1 cellular context compared by ENCODE assay signal in the genomic region with DNA sequence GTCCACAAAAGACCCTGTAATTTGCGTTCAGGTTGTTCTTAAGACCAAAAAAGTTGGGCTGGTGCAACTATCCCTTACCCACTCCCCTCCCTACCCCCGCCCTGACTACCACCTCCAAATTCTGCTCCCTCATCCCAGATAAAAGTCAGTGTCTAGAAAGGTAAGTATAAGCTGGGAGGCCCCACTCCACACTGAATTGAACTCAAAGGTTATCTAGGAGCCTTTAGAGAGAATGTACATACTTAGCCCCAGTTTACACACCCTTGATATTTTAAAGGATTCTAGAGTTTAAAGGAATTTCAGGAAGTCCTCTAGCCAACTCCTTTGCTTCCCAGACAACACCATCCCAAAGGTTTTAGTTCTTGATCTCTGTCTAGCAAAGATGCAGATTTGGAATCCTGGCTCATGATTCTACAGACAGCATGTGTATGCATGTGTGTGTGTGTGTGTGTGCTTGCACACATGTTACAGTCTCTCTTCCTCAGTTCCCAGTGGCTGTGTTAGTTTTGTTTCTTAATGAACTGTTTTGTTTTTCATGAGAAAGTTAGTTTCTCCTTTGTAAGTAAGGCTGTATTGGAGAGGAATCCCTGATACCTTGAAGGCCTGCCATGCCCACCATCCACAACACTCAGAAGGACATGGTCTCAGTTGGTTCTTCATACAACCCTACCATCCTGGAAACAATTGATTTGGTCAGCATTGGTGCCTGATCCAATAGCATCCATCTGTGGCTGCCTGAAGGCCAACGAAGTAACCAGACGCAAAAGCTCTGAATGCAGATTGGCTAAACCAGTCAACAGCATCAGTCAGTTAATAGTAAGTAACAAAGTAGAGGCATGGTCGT.
TF ChIP-seq lines count a peak whose summit lies in the region.

No MANE protein-coding gene starts in this region.

TF ChIP-seq in HepG2, 621 proteins besides CTCF, POLR2A, EP300 and RAD21 (continued from another document and continues in another):
- no peak for TF ChIP-seq ZSCAN9 (CRISPR knock-in tag; IDR thresholded peaks at IDR 0.05; ENCODE audit: borderline replicate concordance)
- no peak for TF ChIP-seq SALL1 (CRISPR knock-in tag; IDR thresholded peaks at IDR 0.05)
- TF ChIP-seq RBAK (CRISPR knock-in tag; IDR thresholded peaks at IDR 0.05), result peak; percentile 67; the same call in 1 of the 2 replicates
- TF ChIP-seq ZNF7 (CRISPR knock-in tag; IDR thresholded peaks at IDR 0.05), result no peak
- no peak for TF ChIP-seq ZNF776 (CRISPR knock-in tag; IDR thresholded peaks at IDR 0.05)
- no peak for TF ChIP-seq BRCA1 (CRISPR knock-in tag; IDR thresholded peaks at IDR 0.05)
- TF ChIP-seq YEATS4 (CRISPR knock-in tag; IDR thresholded peaks at IDR 0.05; ENCODE audit: borderline replicate concordance), result no peak
- 0 out of 2 replicates have a peak, but pooled peaks have one; percentile 67 for TF ChIP-seq FOXO4 (CRISPR knock-in tag; conservative IDR thresholded peaks at IDR 0.05)
- no peak for TF ChIP-seq ZNF282 (IDR thresholded peaks at IDR 0.05; ENCODE audit: partially characterized antibody)
- TF ChIP-seq, protein P1, sequence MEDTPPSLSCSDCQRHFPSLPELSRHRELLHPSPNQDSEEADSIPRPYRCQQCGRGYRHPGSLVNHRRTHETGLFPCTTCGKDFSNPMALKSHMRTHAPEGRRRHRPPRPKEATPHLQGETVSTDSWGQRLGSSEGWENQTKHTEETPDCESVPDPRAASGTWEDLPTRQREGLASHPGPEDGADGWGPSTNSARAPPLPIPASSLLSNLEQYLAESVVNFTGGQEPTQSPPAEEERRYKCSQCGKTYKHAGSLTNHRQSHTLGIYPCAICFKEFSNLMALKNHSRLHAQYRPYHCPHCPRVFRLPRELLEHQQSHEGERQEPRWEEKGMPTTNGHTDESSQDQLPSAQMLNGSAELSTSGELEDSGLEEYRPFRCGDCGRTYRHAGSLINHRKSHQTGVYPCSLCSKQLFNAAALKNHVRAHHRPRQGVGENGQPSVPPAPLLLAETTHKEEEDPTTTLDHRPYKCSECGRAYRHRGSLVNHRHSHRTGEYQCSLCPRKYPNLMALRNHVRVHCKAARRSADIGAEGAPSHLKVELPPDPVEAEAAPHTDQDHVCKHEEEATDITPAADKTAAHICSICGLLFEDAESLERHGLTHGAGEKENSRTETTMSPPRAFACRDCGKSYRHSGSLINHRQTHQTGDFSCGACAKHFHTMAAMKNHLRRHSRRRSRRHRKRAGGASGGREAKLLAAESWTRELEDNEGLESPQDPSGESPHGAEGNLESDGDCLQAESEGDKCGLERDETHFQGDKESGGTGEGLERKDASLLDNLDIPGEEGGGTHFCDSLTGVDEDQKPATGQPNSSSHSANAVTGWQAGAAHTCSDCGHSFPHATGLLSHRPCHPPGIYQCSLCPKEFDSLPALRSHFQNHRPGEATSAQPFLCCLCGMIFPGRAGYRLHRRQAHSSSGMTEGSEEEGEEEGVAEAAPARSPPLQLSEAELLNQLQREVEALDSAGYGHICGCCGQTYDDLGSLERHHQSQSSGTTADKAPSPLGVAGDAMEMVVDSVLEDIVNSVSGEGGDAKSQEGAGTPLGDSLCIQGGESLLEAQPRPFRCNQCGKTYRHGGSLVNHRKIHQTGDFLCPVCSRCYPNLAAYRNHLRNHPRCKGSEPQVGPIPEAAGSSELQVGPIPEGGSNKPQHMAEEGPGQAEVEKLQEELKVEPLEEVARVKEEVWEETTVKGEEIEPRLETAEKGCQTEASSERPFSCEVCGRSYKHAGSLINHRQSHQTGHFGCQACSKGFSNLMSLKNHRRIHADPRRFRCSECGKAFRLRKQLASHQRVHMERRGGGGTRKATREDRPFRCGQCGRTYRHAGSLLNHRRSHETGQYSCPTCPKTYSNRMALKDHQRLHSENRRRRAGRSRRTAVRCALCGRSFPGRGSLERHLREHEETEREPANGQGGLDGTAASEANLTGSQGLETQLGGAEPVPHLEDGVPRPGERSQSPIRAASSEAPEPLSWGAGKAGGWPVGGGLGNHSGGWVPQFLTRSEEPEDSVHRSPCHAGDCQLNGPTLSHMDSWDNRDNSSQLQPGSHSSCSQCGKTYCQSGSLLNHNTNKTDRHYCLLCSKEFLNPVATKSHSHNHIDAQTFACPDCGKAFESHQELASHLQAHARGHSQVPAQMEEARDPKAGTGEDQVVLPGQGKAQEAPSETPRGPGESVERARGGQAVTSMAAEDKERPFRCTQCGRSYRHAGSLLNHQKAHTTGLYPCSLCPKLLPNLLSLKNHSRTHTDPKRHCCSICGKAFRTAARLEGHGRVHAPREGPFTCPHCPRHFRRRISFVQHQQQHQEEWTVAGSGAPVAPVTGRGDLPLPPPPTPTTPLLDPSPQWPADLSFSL (CRISPR knock-in tag; IDR thresholded peaks at IDR 0.05), result no peak
- no peak for TF ChIP-seq RFX3 (CRISPR knock-in tag; IDR thresholded peaks at IDR 0.05)
- no peak for TF ChIP-seq ZNF446 (CRISPR knock-in tag; IDR thresholded peaks at IDR 0.05)
- no peak for TF ChIP-seq SALL2 (CRISPR knock-in tag; IDR thresholded peaks at IDR 0.05)
- TF ChIP-seq CCAR2 (optimal IDR thresholded peaks at IDR 0.05; ENCODE audit: low read depth, low read length), result no peak
- TF ChIP-seq, protein P2, sequence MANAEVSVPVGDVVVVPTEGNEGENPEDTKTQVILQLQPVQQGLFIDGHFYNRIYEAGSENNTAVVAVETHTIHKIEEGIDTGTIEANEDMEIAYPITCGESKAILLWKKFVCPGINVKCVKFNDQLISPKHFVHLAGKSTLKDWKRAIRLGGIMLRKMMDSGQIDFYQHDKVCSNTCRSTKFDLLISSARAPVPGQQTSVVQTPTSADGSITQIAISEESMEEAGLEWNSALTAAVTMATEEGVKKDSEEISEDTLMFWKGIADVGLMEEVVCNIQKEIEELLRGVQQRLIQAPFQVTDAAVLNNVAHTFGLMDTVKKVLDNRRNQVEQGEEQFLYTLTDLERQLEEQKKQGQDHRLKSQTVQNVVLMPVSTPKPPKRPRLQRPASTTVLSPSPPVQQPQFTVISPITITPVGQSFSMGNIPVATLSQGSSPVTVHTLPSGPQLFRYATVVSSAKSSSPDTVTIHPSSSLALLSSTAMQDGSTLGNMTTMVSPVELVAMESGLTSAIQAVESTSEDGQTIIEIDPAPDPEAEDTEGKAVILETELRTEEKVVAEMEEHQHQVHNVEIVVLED (CRISPR knock-in tag; IDR thresholded peaks at IDR 0.05; ENCODE audit: borderline replicate concordance), result no peak
- TF ChIP-seq ZNF280D (CRISPR knock-in tag; IDR thresholded peaks at IDR 0.05), result 0 out of 2 replicates have a peak, but pooled peaks have one; percentile 7
- TF ChIP-seq ZZZ3 (CRISPR knock-in tag; IDR thresholded peaks at IDR 0.05; ENCODE audit: borderline replicate concordance), result no peak
- no peak for TF ChIP-seq CHD4 (IDR thresholded peaks at IDR 0.05; ENCODE audit: borderline replicate concordance, low read length)
- TF ChIP-seq, protein P3, sequence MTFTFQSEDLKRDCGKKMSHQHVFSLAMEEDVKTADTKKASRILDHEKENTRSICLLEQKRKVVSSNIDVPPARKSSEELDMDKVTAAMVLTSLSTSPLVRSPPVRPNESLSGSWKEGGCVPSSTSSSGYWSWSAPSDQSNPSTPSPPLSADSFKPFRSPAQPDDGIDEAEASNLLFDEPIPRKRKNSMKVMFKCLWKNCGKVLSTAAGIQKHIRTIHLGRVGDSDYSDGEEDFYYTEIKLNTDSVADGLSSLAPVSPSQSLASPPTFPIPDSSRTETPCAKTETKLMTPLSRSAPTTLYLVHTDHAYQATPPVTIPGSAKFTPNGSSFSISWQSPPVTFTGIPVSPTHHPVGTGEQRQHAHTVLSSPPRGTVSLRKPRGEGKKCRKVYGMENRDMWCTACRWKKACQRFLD (CRISPR knock-in tag; IDR thresholded peaks at IDR 0.05; ENCODE audit: borderline replicate concordance), result no peak
- no peak for TF ChIP-seq REST (IDR thresholded peaks at IDR 0.05; ENCODE audit: borderline replicate concordance in 1 of 2, low read depth in 1 of 2, low read length in 2 of 2)
- no peak for TF ChIP-seq CBX5 (CRISPR knock-in tag; IDR thresholded peaks at IDR 0.05; ENCODE audit: borderline replicate concordance)
- TF ChIP-seq PAX8 (CRISPR knock-in tag; IDR thresholded peaks at IDR 0.05; ENCODE audit: borderline replicate concordance), result no peak
- no peak for TF ChIP-seq NCOA2 (CRISPR knock-in tag; IDR thresholded peaks at IDR 0.05)
- no peak for TF ChIP-seq ZNF143 (CRISPR knock-in tag; IDR thresholded peaks at IDR 0.05)
- TF ChIP-seq ZC3H13 (CRISPR knock-in tag; IDR thresholded peaks at IDR 0.05), result 0 out of 2 replicates have a peak, but pooled peaks have one; percentile 23
- no peak for TF ChIP-seq REXO4 (CRISPR knock-in tag; IDR thresholded peaks at IDR 0.05; ENCODE audit: borderline replicate concordance)
- TF ChIP-seq ZMAT3 (CRISPR knock-in tag; conservative IDR thresholded peaks at IDR 0.05), result 0 out of 2 replicates have a peak, but pooled peaks have one; percentile 21
- TF ChIP-seq ATF6 (CRISPR knock-in tag; conservative IDR thresholded peaks at IDR 0.05), result no peak
- no peak for TF ChIP-seq SNRNP70 (IDR thresholded peaks at IDR 0.05; ENCODE audit: low read depth, low read length)
- TF ChIP-seq DRAP1 (CRISPR knock-in tag; IDR thresholded peaks at IDR 0.05), result no peak
